In genomic region chr12:31569517-31569916, GRCh38 we compare ENCODE assay signal across 1 cellular context. TPM values are rescaled to one million over a fixed set of nuclear protein-coding genes. Genes with fewer than 3 reads are reported as not detected.
"Had no signal": no experiment of that assay in that cellular context is flagged by ENCODE, and none has a peak within 500 bp of the region (broad histone marks: within the 10 kb centered on the region; RNA-seq: fewer than 3 reads in every experiment).

No MANE protein-coding gene starts in this region.

RNA-seq across cellular contexts. Expression of gene DENND5B, which starts 21.4 kb away (rescaled TPM):
- total RNA-seq: activated CD4-positive, alpha-beta T cell treated with anti-CD3 and anti-CD28 coated beads, Interleukin-2, amount 10 ng/mL, durations not matched to agents 24 days and 14 days had no signal
